ENCODE assay signal across 10 cellular contexts in genomic region chr22:45441158-45441557, GRCh38. TPM values are rescaled to one million over a fixed set of nuclear protein-coding genes. Genes with fewer than 3 reads are reported as not detected.
DNase-seq lines count a peak whose midpoint lies in the region; ATAC-seq lines count a peak whose summit lies in the region.
"Had no signal": no experiment of that assay in that cellular context is flagged by ENCODE, and none has a peak within 500 bp of the region (broad histone marks: within the 10 kb centered on the region; RNA-seq: fewer than 3 reads in every experiment).

No MANE protein-coding gene starts in this region.

- H3K36me3 Mint-ChIP-seq in activated CD4-positive, alpha-beta T cell treated with anti-CD3 and anti-CD28 coated beads, Interleukin-2, amount 10 ng/mL, durations not matched to agents 24 days and 14 days (ENCODE audit: low read depth): no peaks in the 10 kb centered on the region
- H3K36me3 Mint-ChIP-seq in naive thymus-derived CD8-positive, alpha-beta T cell: no peaks in the 10 kb centered on the region

- H3K4me3 Mint-ChIP-seq in activated CD4-positive, alpha-beta T cell treated with anti-CD3 and anti-CD28 coated beads, Interleukin-2, amount 10 ng/mL, durations not matched to agents 24 days and 14 days: peak overlapping the region; percentile 74
- H3K4me3 Mint-ChIP-seq in naive thymus-derived CD8-positive, alpha-beta T cell: peak overlapping the region; percentile 68 to 87 (median 80)
- H3K4me3 Mint-ChIP-seq: dendritic cell treated with granulocyte-macrophage colony-stimulating factor and Interleukin-4, amounts not matched to agents 40 ng/mL and 50 ng/mL, for 4 days had no signal

- peaks cover 3% of the 10 kb centered on the region for H3K27me3 Mint-ChIP-seq in activated CD4-positive, alpha-beta T cell treated with anti-CD3 and anti-CD28 coated beads, Interleukin-2, amount 10 ng/mL, durations not matched to agents 24 days and 14 days
- peaks cover 0 to 3% (median 3%) of the 10 kb centered on the region in 5 donors for H3K27me3 Mint-ChIP-seq in naive thymus-derived CD8-positive, alpha-beta T cell

- intact Hi-C loops in activated CD4-positive, alpha-beta T cell treated with anti-CD3 and anti-CD28 coated beads, Interleukin-2, amount 10 ng/mL, durations not matched to agents 24 days and 14 days (cut with micrococcal nuclease): loop anchor here (10.0 kb wide), 1 partner anchor 114 kb away; no protein-coding TSS in a partner anchor

- H3K27ac Mint-ChIP-seq in activated CD4-positive, alpha-beta T cell treated with anti-CD3 and anti-CD28 coated beads, Interleukin-2, amount 10 ng/mL, durations not matched to agents 24 days and 14 days: no peak overlapping the region
- peak overlapping the region in 9 of 10 donors; percentile 31 to 96 (median 88) for H3K27ac Mint-ChIP-seq in naive thymus-derived CD8-positive, alpha-beta T cell
- H3K27ac Mint-ChIP-seq: dendritic cell treated with granulocyte-macrophage colony-stimulating factor and Interleukin-4, amounts not matched to agents 40 ng/mL and 50 ng/mL, for 4 days had no signal

- POLR2A ChIA-PET in naive thymus-derived CD8-positive, alpha-beta T cell (lab: Charles Lee): interaction anchor here (0.9 kb wide), 1 partner anchor 142 kb away, joined by 6 read pairs; no protein-coding TSS in a partner anchor

- peaks cover 10% of the 10 kb centered on the region for H3K4me1 Mint-ChIP-seq in activated CD4-positive, alpha-beta T cell treated with anti-CD3 and anti-CD28 coated beads, Interleukin-2, amount 10 ng/mL, durations not matched to agents 24 days and 14 days
- H3K4me1 Mint-ChIP-seq in naive thymus-derived CD8-positive, alpha-beta T cell: peaks cover 7 to 16% (median 11%) of the 10 kb centered on the region in 4 donors

- peak; percentile 74 for ATAC-seq in esophagus mucosa
- peak; percentile 87 to 96 for ATAC-seq in naive thymus-derived CD8-positive, alpha-beta T cell
- no peak for ATAC-seq in HG02610 (IDR thresholded peaks at IDR 0.05; ENCODE audit: unreplicated experiment)

- no peaks in the 10 kb centered on the region for H3K9me3 Mint-ChIP-seq in activated CD4-positive, alpha-beta T cell treated with anti-CD3 and anti-CD28 coated beads, Interleukin-2, amount 10 ng/mL, durations not matched to agents 24 days and 14 days
- H3K9me3 Mint-ChIP-seq in naive thymus-derived CD8-positive, alpha-beta T cell: no peaks in the 10 kb centered on the region
- H3K9me3 Mint-ChIP-seq: dendritic cell treated with granulocyte-macrophage colony-stimulating factor and Interleukin-4, amounts not matched to agents 40 ng/mL and 50 ng/mL, for 4 days had no signal

- DNase-seq in activated T-cell treated with anti-CD3 and anti-CD28 coated beads for 24 hours (ENCODE audit: low read depth) (peak; percentile 5), activated T-cell treated with anti-CD3 and anti-CD28 coated beads for 4 hours (no peak), NCI-H1694 (lab: John Stamatoyannopoulos, UW) (peak; percentile 73), middle frontal gyrus (ENCODE audit: extremely low spot score, low spot score) (no peak)
- DNase-seq in activated CD4-positive, alpha-beta T cell treated with anti-CD3 and anti-CD28 coated beads, Interleukin-2, amount 10 ng/mL, durations not matched to agents 24 days and 14 days: peak; percentile 77
- DNase-seq in naive thymus-derived CD8-positive, alpha-beta T cell: peak in 3 of 10 donors; percentile 5 to 42 (median 37)

RNA-seq across cellular contexts. Expression of gene RIBC2, which starts 27.7 kb away (rescaled TPM):
- total RNA-seq in activated CD4-positive, alpha-beta T cell treated with anti-CD3 and anti-CD28 coated beads, Interleukin-2, amount 10 ng/mL, durations not matched to agents 24 days and 14 days: 12.4 and 13.5 TPM in 2 replicates
- total RNA-seq in esophagus mucosa: 0.64 TPM
- total RNA-seq in naive thymus-derived CD8-positive, alpha-beta T cell: not detected
- polyA plus RNA-seq in naive thymus-derived CD8-positive, alpha-beta T cell: not detected

RNA-seq across cellular contexts. Expression of gene SMC1B, which starts 27.8 kb away (rescaled TPM):
- total RNA-seq in activated CD4-positive, alpha-beta T cell treated with anti-CD3 and anti-CD28 coated beads, Interleukin-2, amount 10 ng/mL, durations not matched to agents 24 days and 14 days: 0.56 and 0.59 TPM in 2 replicates
- total RNA-seq in esophagus mucosa: not detected
- total RNA-seq in naive thymus-derived CD8-positive, alpha-beta T cell: under 1 TPM in 1 of 2 experiments, not detected in 1; 0.16 TPM
- not detected for polyA plus RNA-seq in naive thymus-derived CD8-positive, alpha-beta T cell
- total RNA-seq: temporal lobe had no signal

Comparison
In these comparisons a context has a peak if more than half of its experiments do, and no peak if none do; other contexts are left out.
1. DNase-seq: peak in activated T-cell treated with anti-CD3 and anti-CD28 coated beads for 24 hours (single experiment), NCI-H1694 (single experiment) and activated CD4-positive, alpha-beta T cell treated with anti-CD3 and anti-CD28 coated beads, Interleukin-2, amount 10 ng/mL, durations not matched to agents 24 days and 14 days (single experiment); none in activated T-cell treated with anti-CD3 and anti-CD28 coated beads for 4 hours (single experiment) and middle frontal gyrus (single experiment).